In the genomic region with DNA sequence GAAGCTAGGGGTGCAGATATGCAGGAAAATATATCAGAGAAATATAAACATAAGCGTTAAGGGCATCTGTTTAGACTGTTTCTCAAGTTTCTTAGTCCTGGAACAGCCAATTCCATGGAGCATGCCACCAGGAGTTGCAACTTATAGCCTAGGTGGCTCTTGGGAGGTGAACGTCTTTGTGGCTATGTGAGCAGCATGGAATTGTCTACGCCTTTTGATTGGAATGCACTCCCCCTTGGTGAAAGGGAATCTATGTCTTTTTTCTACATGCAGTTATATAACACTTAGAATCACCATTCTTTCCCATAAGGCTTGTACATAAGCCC, we compare ENCODE assay signal across 2 cellular contexts.
TF ChIP-seq lines count a peak whose summit lies in the region.

No MANE protein-coding gene starts in this region.

TF ChIP-seq in K562, 482 proteins besides CTCF, POLR2A, EP300 and RAD21:
- TF ChIP-seq, protein P1, sequence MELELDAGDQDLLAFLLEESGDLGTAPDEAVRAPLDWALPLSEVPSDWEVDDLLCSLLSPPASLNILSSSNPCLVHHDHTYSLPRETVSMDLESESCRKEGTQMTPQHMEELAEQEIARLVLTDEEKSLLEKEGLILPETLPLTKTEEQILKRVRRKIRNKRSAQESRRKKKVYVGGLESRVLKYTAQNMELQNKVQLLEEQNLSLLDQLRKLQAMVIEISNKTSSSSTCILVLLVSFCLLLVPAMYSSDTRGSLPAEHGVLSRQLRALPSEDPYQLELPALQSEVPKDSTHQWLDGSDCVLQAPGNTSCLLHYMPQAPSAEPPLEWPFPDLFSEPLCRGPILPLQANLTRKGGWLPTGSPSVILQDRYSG (tag; conservative IDR thresholded peaks at IDR 0.05; ENCODE audit: low read depth): no peak
- TF ChIP-seq ZKSCAN1 (IDR thresholded peaks at IDR 0.05; ENCODE audit: low read depth, low read length): no peak
- 0 out of 2 replicates have a peak, but pooled peaks have one; percentile 0 for TF ChIP-seq SMAD4 (CRISPR knock-in tag; conservative IDR thresholded peaks at IDR 0.05)
- peak; percentile 4; the same call in 1 of the 2 replicates for TF ChIP-seq DPF2 (IDR thresholded peaks at IDR 0.05)
- TF ChIP-seq FOXA3 (CRISPR knock-in tag; conservative IDR thresholded peaks at IDR 0.05 in 1 of 2, IDR thresholded peaks at IDR 0.05 in 1 of 2): peak in 1 of 2 experiments; percentile 65; a peak in 1 of 4 replicates
- TF ChIP-seq RBM14 (IDR thresholded peaks at IDR 0.05; ENCODE audit: borderline replicate concordance, insufficient read depth, low read depth, low read length): no peak
- peak; percentile 48 for TF ChIP-seq SMARCB1 (IDR thresholded peaks at IDR 0.05; ENCODE audit: insufficient read length, low read depth)
- TF ChIP-seq PYGO2 (tag; IDR thresholded peaks at IDR 0.05): peak; percentile 29; the same call in 1 of the 2 replicates
- no peak for TF ChIP-seq CBX3 (IDR thresholded peaks at IDR 0.05; ENCODE audit: borderline replicate concordance in 1 of 2, low read length in 2 of 2)

TF ChIP-seq in GM23338, 12 proteins besides CTCF, POLR2A, EP300 and RAD21:
- TF ChIP-seq EZH2phosphoT487 (IDR thresholded peaks at IDR 0.05; ENCODE audit: unreplicated experiment) (no peak), ZNF331 (CRISPR knock-in tag; IDR thresholded peaks at IDR 0.05; ENCODE audit: low read depth) (no peak), ZNF462 (CRISPR knock-in tag; IDR thresholded peaks at IDR 0.05) (no peak), JUNB (IDR thresholded peaks at IDR 0.05; ENCODE audit: unreplicated experiment) (no peak), REST (IDR thresholded peaks at IDR 0.05; ENCODE audit: unreplicated experiment) (no peak)
